1 cellular context compared by ENCODE assay signal in genomic region chr17:1050246-1050995, GRCh38.
TF ChIP-seq lines count a peak whose summit lies in the region.

No MANE protein-coding gene starts in this region.

TF ChIP-seq in HEK293, 187 proteins besides CTCF, POLR2A, EP300 and RAD21:
- TF ChIP-seq REST (tag by site-specific recombination; IDR thresholded peaks at IDR 0.05) (no peak), ZBTB26 (tag by site-specific recombination; optimal IDR thresholded peaks at IDR 0.05) (no peak), ZNF341 (tag by site-specific recombination; IDR thresholded peaks at IDR 0.05; ENCODE audit: low read depth) (no peak), EGR2 (tag by site-specific recombination; IDR thresholded peaks at IDR 0.05; ENCODE audit: low read depth) (peak; percentile 50; the same call in 1 of the 2 replicates)
